In genomic region chr6:107019047-107019446, GRCh38 we compare ENCODE assay signal across 27 cellular contexts.
"Had no signal": no experiment of that assay in that cellular context is flagged by ENCODE, and none has a peak within 500 bp of the region (broad histone marks: within the 10 kb centered on the region; RNA-seq: fewer than 3 reads in every experiment).

No MANE protein-coding gene starts in this region.

- H3K4me3 Mint-ChIP-seq: naive thymus-derived CD8-positive, alpha-beta T cell; natural killer cell treated with Interleukin-12 subunit alpha and Interleukin-12 subunit beta and Interleukin-15 and Interleukin-18, amount 100 ng/mL, for 72 hours; nephron progenitor cell; neural crest cell; stimulated activated effector memory CD8-positive, alpha-beta T cell treated with anti-CD3 and anti-CD28 coated beads, Interleukin-12 subunit alpha, Interleukin-12 subunit beta, amount 100 ng/mL, for 72 hours; stimulated activated naive B cell treated with anti-CD40 and anti-IgM and Interleukin-4, amounts not matched to agents 10 μg/mL and 1 μg/mL and 100 μg/mL, for 72 hours; stimulated activated naive CD8-positive, alpha-beta T cell treated with anti-CD3 and anti-CD28 coated beads, Interleukin-15, Interleukin-2, amounts not matched to agents 100 ng/mL and 50 ng/mL, for 24 hours had no signal

- H3K27ac ChIP-seq: ovary, parathyroid adenoma, psoas muscle, right lobe of liver, sigmoid colon, stomach, thoracic aorta, thyroid gland, tibial nerve, upper lobe of left lung, uterus had no signal

- H3K27ac Mint-ChIP-seq: naive thymus-derived CD8-positive, alpha-beta T cell; natural killer cell treated with Interleukin-12 subunit alpha and Interleukin-12 subunit beta and Interleukin-15 and Interleukin-18, amount 100 ng/mL, for 72 hours; nephron progenitor cell; progenitor cell of endocrine pancreas; stimulated activated effector memory CD8-positive, alpha-beta T cell treated with anti-CD3 and anti-CD28 coated beads, Interleukin-12 subunit alpha, Interleukin-12 subunit beta, amount 100 ng/mL, for 72 hours; stimulated activated naive B cell treated with anti-CD40 and anti-IgM and Interleukin-4, amounts not matched to agents 10 μg/mL and 1 μg/mL and 100 μg/mL, for 72 hours; stimulated activated naive CD8-positive, alpha-beta T cell treated with anti-CD3 and anti-CD28 coated beads, Interleukin-15, Interleukin-2, amounts not matched to agents 100 ng/mL and 50 ng/mL, for 24 hours had no signal

- H3K27me3 ChIP-seq: ovary, right lobe of liver, sigmoid colon, stomach, thyroid gland, tibial nerve, upper lobe of left lung, uterus had no signal

- H3K9ac ChIP-seq: parathyroid adenoma had no signal

- H3K4me1 Mint-ChIP-seq: naive thymus-derived CD8-positive, alpha-beta T cell; nephron progenitor cell; neural crest cell; stimulated activated effector memory CD8-positive, alpha-beta T cell treated with anti-CD3 and anti-CD28 coated beads, Interleukin-12 subunit alpha, Interleukin-12 subunit beta, amount 100 ng/mL, for 72 hours had no signal

- H3K27me3 Mint-ChIP-seq: progenitor cell of endocrine pancreas had no signal

- ATAC-seq: naive thymus-derived CD8-positive, alpha-beta T cell; natural killer cell treated with Interleukin-12 subunit alpha and Interleukin-12 subunit beta and Interleukin-15 and Interleukin-18, amount 100 ng/mL, for 72 hours; psoas muscle; right cardiac atrium; right lobe of liver; stimulated activated effector memory CD8-positive, alpha-beta T cell treated with anti-CD3 and anti-CD28 coated beads, Interleukin-12 subunit alpha, Interleukin-12 subunit beta, amount 100 ng/mL, for 72 hours; stimulated activated naive B cell treated with anti-CD40 and anti-IgM and Interleukin-4, amounts not matched to agents 10 μg/mL and 1 μg/mL and 100 μg/mL, for 72 hours had no signal

- H3K9me3 Mint-ChIP-seq: naive thymus-derived CD8-positive, alpha-beta T cell; natural killer cell treated with Interleukin-12 subunit alpha and Interleukin-12 subunit beta and Interleukin-15 and Interleukin-18, amount 100 ng/mL, for 72 hours; nephron progenitor cell; neural crest cell; stimulated activated effector memory CD8-positive, alpha-beta T cell treated with anti-CD3 and anti-CD28 coated beads, Interleukin-12 subunit alpha, Interleukin-12 subunit beta, amount 100 ng/mL, for 72 hours; stimulated activated naive B cell treated with anti-CD40 and anti-IgM and Interleukin-4, amounts not matched to agents 10 μg/mL and 1 μg/mL and 100 μg/mL, for 72 hours; stimulated activated naive CD8-positive, alpha-beta T cell treated with anti-CD3 and anti-CD28 coated beads, Interleukin-15, Interleukin-2, amounts not matched to agents 100 ng/mL and 50 ng/mL, for 24 hours had no signal

- H3K4me1 ChIP-seq: parathyroid adenoma, psoas muscle, right lobe of liver, sigmoid colon, thyroid gland, tibial nerve, upper lobe of left lung, uterus had no signal

- H3K36me3 Mint-ChIP-seq: naive thymus-derived CD8-positive, alpha-beta T cell; natural killer cell treated with Interleukin-12 subunit alpha and Interleukin-12 subunit beta and Interleukin-15 and Interleukin-18, amount 100 ng/mL, for 72 hours; stimulated activated effector memory CD8-positive, alpha-beta T cell treated with anti-CD3 and anti-CD28 coated beads, Interleukin-12 subunit alpha, Interleukin-12 subunit beta, amount 100 ng/mL, for 72 hours; stimulated activated naive B cell treated with anti-CD40 and anti-IgM and Interleukin-4, amounts not matched to agents 10 μg/mL and 1 μg/mL and 100 μg/mL, for 72 hours had no signal

- H3K36me3 ChIP-seq: ovary, right lobe of liver, sigmoid colon, stomach, thoracic aorta, thyroid gland, tibial nerve, upper lobe of left lung, uterus had no signal

- DNase-seq: naive thymus-derived CD8-positive, alpha-beta T cell; nephron progenitor cell; occipital lobe; ovary; posterior cingulate gyrus; psoas muscle; right cardiac atrium; right lobe of liver; sigmoid colon; stimulated activated CD4-positive, alpha-beta T cell treated with anti-CD3 and anti-CD28 coated beads, Interleukin-15, amount 100 ng/mL, for 24 hours; stimulated activated CD4-positive, alpha-beta T cell treated with anti-CD3 and anti-CD28 coated beads, Interleukin-2, amount 100 ng/mL, for 24 hours; stimulated activated CD4-positive, alpha-beta T cell treated with anti-CD3 and anti-CD28 coated beads, Interleukin-2, amount 100 ng/mL, for 48 hours; stimulated activated CD4-positive, alpha-beta T cell treated with anti-CD3 and anti-CD28 coated beads, Interleukin-4, amount 100 ng/mL, for 24 hours; stimulated activated naive B cell treated with anti-CD40 and anti-IgM and Interleukin-4, amounts not matched to agents 10 μg/mL and 1 μg/mL and 100 μg/mL, for 72 hours; stimulated activated naive CD4-positive, alpha-beta T cell treated with Interleukin-2 at 50 U/mL for 16 hours; thyroid gland; upper lobe of left lung; uterus had no signal

- H3K4me3 ChIP-seq: ovary, psoas muscle, right lobe of liver, sigmoid colon, stomach, thoracic aorta, thyroid gland, tibial nerve, upper lobe of left lung, uterus had no signal

- H3K9me3 ChIP-seq: ovary, psoas muscle, right lobe of liver, sigmoid colon, stomach, thoracic aorta, thyroid gland, tibial nerve, upper lobe of left lung, uterus had no signal
